In the genomic region with DNA sequence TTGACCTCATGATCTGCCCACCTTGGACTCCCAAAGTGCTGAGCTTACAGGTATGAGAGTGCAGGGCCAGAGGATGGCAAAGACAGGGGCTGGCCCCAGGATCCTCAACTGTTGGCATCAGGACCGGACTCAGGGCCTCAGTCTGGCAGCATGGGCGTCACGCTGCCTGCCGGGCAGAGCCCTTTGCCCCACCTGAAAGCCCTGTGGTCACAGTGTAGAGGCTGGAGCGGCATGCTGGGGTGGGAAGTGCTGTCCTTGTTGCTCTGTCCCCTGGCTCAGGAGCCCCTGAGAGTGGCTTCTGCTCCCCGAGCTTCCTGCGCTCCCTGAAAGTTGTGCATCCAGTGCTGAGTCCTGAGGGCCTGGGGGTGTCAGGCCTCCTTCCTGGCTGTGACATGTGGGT, we compare ENCODE assay signal across 23 cellular contexts.
"Had no signal": no experiment of that assay in that cellular context is flagged by ENCODE, and none has a peak within 500 bp of the region (broad histone marks: within the 10 kb centered on the region; RNA-seq: fewer than 3 reads in every experiment).

No MANE protein-coding gene starts in this region.

- H3K4me1 ChIP-seq: gastroesophageal sphincter, upper lobe of left lung had no signal

- H3K27me3 ChIP-seq: brain microvascular endothelial cell, hepatocyte, right lobe of liver, upper lobe of left lung had no signal

- H3K9me3 ChIP-seq: gastroesophageal sphincter, right lobe of liver, upper lobe of left lung had no signal

- H3K4me3 Mint-ChIP-seq: activated CD8-positive, alpha-beta T cell treated with anti-CD3 and anti-CD28 coated beads for 36 hours; activated T-cell treated with anti-CD3 and anti-CD28 coated beads, Interleukin-2, amount 50 U/mL, for 4 hours; activated T-helper 17 cell treated with anti-CD3 and anti-CD28 coated beads, Interleukin-2, amount 50 U/mL, for 72 hours; memory B cell; naive thymus-derived CD8-positive, alpha-beta T cell; stimulated activated effector memory CD8-positive, alpha-beta T cell treated with anti-CD3 and anti-CD28 coated beads, Interleukin-12 subunit alpha, Interleukin-12 subunit beta, amount 100 ng/mL, for 72 hours; stimulated activated naive CD8-positive, alpha-beta T cell treated with anti-CD3 and anti-CD28 coated beads, Interleukin-15, amount 100 ng/mL, for 72 hours had no signal

- H3K36me3 Mint-ChIP-seq: memory B cell; naive thymus-derived CD8-positive, alpha-beta T cell; stimulated activated effector memory CD8-positive, alpha-beta T cell treated with anti-CD3 and anti-CD28 coated beads, Interleukin-12 subunit alpha, Interleukin-12 subunit beta, amount 100 ng/mL, for 72 hours had no signal

- H3K27ac Mint-ChIP-seq: activated CD8-positive, alpha-beta T cell treated with anti-CD3 and anti-CD28 coated beads for 36 hours; activated T-helper 17 cell treated with anti-CD3 and anti-CD28 coated beads, Interleukin-2, amount 50 U/mL, for 72 hours; memory B cell; stimulated activated effector memory CD8-positive, alpha-beta T cell treated with anti-CD3 and anti-CD28 coated beads, Interleukin-12 subunit alpha, Interleukin-12 subunit beta, amount 100 ng/mL, for 72 hours had no signal

- H3K36me3 ChIP-seq: brain microvascular endothelial cell, gastroesophageal sphincter, right lobe of liver, upper lobe of left lung had no signal

- H3K4me1 Mint-ChIP-seq: memory B cell had no signal

- ATAC-seq: activated CD4-positive, CD25-positive, alpha-beta regulatory T cell treated with anti-CD3 and anti-CD28 coated beads, Interleukin-2, amount 50 U/mL, for 24 hours; activated CD8-positive, alpha-beta T cell treated with anti-CD3 and anti-CD28 coated beads for 36 hours; activated T-cell treated with anti-CD3 and anti-CD28 coated beads, Interleukin-2, amount 50 U/mL, for 4 hours; activated T-helper 17 cell treated with anti-CD3 and anti-CD28 coated beads, Interleukin-2, amount 50 U/mL, for 72 hours; gastroesophageal sphincter; left cardiac atrium; naive thymus-derived CD8-positive, alpha-beta T cell; stimulated activated effector memory CD8-positive, alpha-beta T cell treated with anti-CD3 and anti-CD28 coated beads, Interleukin-12 subunit alpha, Interleukin-12 subunit beta, amount 100 ng/mL, for 72 hours; stimulated activated naive CD8-positive, alpha-beta T cell treated with anti-CD3 and anti-CD28 coated beads, Interleukin-15, amount 100 ng/mL, for 72 hours had no signal

- DNase-seq: activated CD4-positive, alpha-beta T cell treated with anti-CD3 and anti-CD28 coated beads, Interleukin-2, amount 50 U/mL, for 1 hour; activated CD8-positive, alpha-beta T cell treated with anti-CD3 and anti-CD28 coated beads for 36 hours; activated naive CD4-positive, alpha-beta T cell; activated T-cell treated with anti-CD3 and anti-CD28 coated beads, Interleukin-2, amount 50 U/mL, for 4 hours; amniotic stem cell; brain microvascular endothelial cell; cortex of kidney; islet precursor cell; left cardiac atrium; naive thymus-derived CD8-positive, alpha-beta T cell; stimulated activated CD4-positive, alpha-beta T cell treated with anti-CD3 and anti-CD28 coated beads, Interleukin-4, amount 100 ng/mL, for 24 hours; stimulated activated naive CD8-positive, alpha-beta T cell treated with anti-CD3 and anti-CD28 coated beads, Interleukin-15, amount 100 ng/mL, for 72 hours; substantia nigra had no signal

- H3K4me3 ChIP-seq: gastroesophageal sphincter, hepatocyte, right lobe of liver, SK-N-MC, upper lobe of left lung had no signal

- H3K9me3 Mint-ChIP-seq: activated CD8-positive, alpha-beta T cell treated with anti-CD3 and anti-CD28 coated beads for 36 hours; activated T-cell treated with anti-CD3 and anti-CD28 coated beads, Interleukin-2, amount 50 U/mL, for 4 hours; activated T-helper 17 cell treated with anti-CD3 and anti-CD28 coated beads, Interleukin-2, amount 50 U/mL, for 72 hours; naive thymus-derived CD8-positive, alpha-beta T cell; stimulated activated effector memory CD8-positive, alpha-beta T cell treated with anti-CD3 and anti-CD28 coated beads, Interleukin-12 subunit alpha, Interleukin-12 subunit beta, amount 100 ng/mL, for 72 hours; stimulated activated naive CD8-positive, alpha-beta T cell treated with anti-CD3 and anti-CD28 coated beads, Interleukin-15, amount 100 ng/mL, for 72 hours had no signal

- H3K27ac ChIP-seq: brain microvascular endothelial cell, gastroesophageal sphincter, hepatocyte, right lobe of liver, SK-N-MC, upper lobe of left lung, VCaP had no signal
